Comparison of ENCODE assay signal across 23 cellular contexts in the genomic region with DNA sequence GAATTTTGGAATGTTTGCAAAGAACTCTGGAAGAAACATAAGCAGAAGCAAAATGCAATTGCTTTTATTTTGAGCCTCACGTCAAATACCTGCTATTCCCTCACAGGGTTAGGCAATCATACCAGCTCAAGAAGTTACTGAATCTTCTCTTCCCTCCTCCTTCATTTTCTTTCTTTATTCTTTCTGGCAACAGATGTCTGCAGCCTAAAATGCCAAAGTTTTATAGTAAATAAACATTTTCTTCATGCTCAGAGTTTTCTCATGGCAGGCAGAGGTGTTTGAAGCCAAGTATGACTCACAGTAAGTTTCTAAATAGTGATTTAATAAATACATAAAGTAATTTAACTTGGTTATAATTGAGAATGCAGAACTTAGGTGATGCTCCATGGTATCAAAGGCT.
"Had no signal": no experiment of that assay in that cellular context is flagged by ENCODE, and none has a peak within 500 bp of the region (broad histone marks: within the 10 kb centered on the region; RNA-seq: fewer than 3 reads in every experiment).

No MANE protein-coding gene starts in this region.

- H3K9me3 ChIP-seq: colonic mucosa, gastrocnemius medialis, left ventricle myocardium inferior, tibial nerve had no signal

- H3K27ac Mint-ChIP-seq: activated B cell treated with CpG ODN at 0.5 μM for 24 hours; activated CD8-positive, alpha-beta T cell treated with anti-CD3 and anti-CD28 coated beads for 36 hours; activated T-helper 17 cell treated with anti-CD3 and anti-CD28 coated beads, Interleukin-2, amount 50 U/mL, for 72 hours; natural killer cell; neural progenitor cell had no signal

- H3K4me1 Mint-ChIP-seq: activated B cell treated with CpG ODN at 0.5 μM for 24 hours; activated T-helper 17 cell treated with anti-CD3 and anti-CD28 coated beads, Interleukin-2, amount 50 U/mL, for 72 hours; natural killer cell had no signal

- ATAC-seq: activated CD8-positive, alpha-beta T cell treated with anti-CD3 and anti-CD28 coated beads for 36 hours; activated T-cell treated with anti-CD3 and anti-CD28 coated beads, Interleukin-2, amount 50 U/mL, for 4 hours; activated T-helper 17 cell treated with anti-CD3 and anti-CD28 coated beads, Interleukin-2, amount 50 U/mL, for 72 hours; gastrocnemius medialis; natural killer cell; right cardiac atrium had no signal

- H3K27ac ChIP-seq: colonic mucosa, dorsolateral prefrontal cortex, gastrocnemius medialis, left ventricle myocardium inferior, neural progenitor cell, tibial nerve had no signal

- H3K36me3 Mint-ChIP-seq: natural killer cell, neural progenitor cell had no signal

- H3K27me3 ChIP-seq: colonic mucosa, gastrocnemius medialis, neural progenitor cell, tibial nerve had no signal

- H3K4me3 ChIP-seq: colonic mucosa, dorsolateral prefrontal cortex, gastrocnemius medialis, left ventricle myocardium inferior, lung, neural progenitor cell, tibial nerve had no signal

- H3K4me3 Mint-ChIP-seq: activated B cell treated with CpG ODN at 0.5 μM for 24 hours; activated CD8-positive, alpha-beta T cell treated with anti-CD3 and anti-CD28 coated beads for 36 hours; activated T-cell treated with anti-CD3 and anti-CD28 coated beads, Interleukin-2, amount 50 U/mL, for 4 hours; activated T-helper 17 cell treated with anti-CD3 and anti-CD28 coated beads, Interleukin-2, amount 50 U/mL, for 72 hours; natural killer cell; neural progenitor cell had no signal

- H3K36me3 ChIP-seq: colonic mucosa, gastrocnemius medialis, left ventricle myocardium inferior, neural progenitor cell, tibial nerve had no signal

- H3K4me1 ChIP-seq: colonic mucosa, gastrocnemius medialis, left ventricle myocardium inferior, neural progenitor cell, tibial nerve had no signal

- H3K9me3 Mint-ChIP-seq: activated B cell treated with CpG ODN at 0.5 μM for 24 hours; activated CD8-positive, alpha-beta T cell treated with anti-CD3 and anti-CD28 coated beads for 36 hours; activated T-cell treated with anti-CD3 and anti-CD28 coated beads, Interleukin-2, amount 50 U/mL, for 4 hours; activated T-helper 17 cell treated with anti-CD3 and anti-CD28 coated beads, Interleukin-2, amount 50 U/mL, for 72 hours; neural progenitor cell had no signal

- DNase-seq: activated B cell treated with CpG ODN at 0.5 μM for 24 hours; activated CD4-positive, alpha-beta T cell treated with anti-CD3 and anti-CD28 coated beads, Interleukin-2, amount 50 U/mL, for 1 hour; activated CD8-positive, alpha-beta T cell treated with anti-CD3 and anti-CD28 coated beads for 36 hours; activated gamma-delta T cell treated with Interleukin-2 at 50 U/mL for 16 hours; activated naive CD4-positive, alpha-beta T cell treated with anti-CD3 and anti-CD28 coated beads, Interleukin-2, amount 50 U/mL, for 16 hours; activated T-cell treated with anti-CD3 and anti-CD28 coated beads, Interleukin-2, amount 50 U/mL, for 4 hours; colonic mucosa; dorsolateral prefrontal cortex; effector memory CD4-positive, alpha-beta T cell; gastrocnemius medialis; glutamatergic neuron; islet precursor cell; left ventricle myocardium inferior; natural killer cell; posterior cingulate gyrus; right cardiac atrium; stimulated activated CD4-positive, alpha-beta T cell treated with anti-CD3 and anti-CD28 coated beads, Interleukin-15, amount 100 ng/mL, for 24 hours; stimulated activated naive CD4-positive, alpha-beta T cell; T-helper 2 cell had no signal
